ENCODE assay signal across 8 cellular contexts in the genomic region with DNA sequence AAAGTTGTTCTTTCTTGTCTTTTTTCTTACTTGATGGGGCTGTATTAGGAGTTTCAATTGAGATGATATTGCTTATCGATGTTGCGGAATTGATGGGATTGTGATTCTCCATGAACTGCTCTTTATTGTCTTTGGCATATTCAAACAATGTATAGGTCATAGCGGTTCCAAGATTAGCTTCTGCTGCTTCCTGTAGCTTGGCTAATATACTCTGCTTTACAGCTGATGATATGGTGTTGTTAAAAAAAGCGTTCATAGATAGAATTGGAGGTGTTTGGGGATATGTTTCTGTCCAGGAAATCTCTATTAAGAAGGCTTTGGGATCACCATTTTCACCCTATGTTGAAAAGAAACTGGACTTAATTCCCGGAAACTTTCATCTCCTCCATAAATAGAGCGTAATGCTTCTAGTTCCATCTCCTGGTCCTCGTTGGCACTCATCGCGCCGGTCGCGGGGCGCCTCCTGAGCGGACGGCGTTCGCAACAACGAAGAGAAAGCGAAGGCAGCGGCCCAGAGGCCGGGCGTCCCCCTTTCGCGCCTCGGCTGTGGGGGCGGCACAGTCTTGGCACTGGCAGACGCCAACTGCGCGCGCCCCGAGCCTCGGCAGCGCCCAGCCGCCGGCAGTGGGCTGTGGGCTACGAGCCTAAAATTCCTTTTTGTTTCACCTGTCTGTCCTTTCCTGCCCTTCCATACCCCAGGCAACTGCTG.
DNase-seq lines count a peak whose midpoint lies in the region; ATAC-seq, FAIRE-seq and TF ChIP-seq lines count a peak whose summit lies in the region.
"Not testable (repeated sequence)": the region's sequence is repeated elsewhere in the genome, so short reads cannot be mapped to it uniquely, and the experiment has no call there.

No MANE protein-coding gene starts in this region.

- in situ Hi-C loops in GM12878 (cut with MboI) = not testable (repeated sequence)

- RAD21 ChIA-PET in GM12878 (lab: Charles Lee; ENCODE audit: unreplicated experiment) = not testable (repeated sequence)

- intact Hi-C loops in GM12878 (cut with micrococcal nuclease; ENCODE audit: unreplicated experiment); heart right ventricle (cut with DNase I); pancreas (cut with DNase I); upper lobe of right lung (cut with DNase I): not testable (repeated sequence)

- H2AFZ ChIP-seq in GM12878 (ENCODE audit: control insufficient read depth, low read depth, low read length) = not testable (repeated sequence)

- not testable (repeated sequence) for H3K79me2 ChIP-seq in GM12878 (ENCODE audit: control insufficient read depth, insufficient read depth, low read length)

- peak; percentile 88 for ATAC-seq in GM18502 (IDR thresholded peaks at IDR 0.05; ENCODE audit: poor library complexity, unreplicated experiment)
- ATAC-seq in GM21576 (IDR thresholded peaks at IDR 0.05; ENCODE audit: unreplicated experiment) = peak; percentile 79
- ATAC-seq in HG03175 (IDR thresholded peaks at IDR 0.05; ENCODE audit: unreplicated experiment) = peak; percentile 88
- ATAC-seq in T-helper 17 cell = peak; percentile 99
- peak; percentile 98 for ATAC-seq in GM12878
- ATAC-seq in heart right ventricle = peak; percentile 39 to 89 (median 82)
- ATAC-seq in pancreas = peak; percentile 56 to 84 (median 78)
- ATAC-seq in upper lobe of right lung = peak; percentile 85

- not testable (repeated sequence) for H3K27me3 ChIP-seq in GM12878 (replicated peaks in 1 of 2; ENCODE audit: control insufficient read depth in 2 of 2, insufficient read depth in 2 of 2, low read length in 1 of 2); pancreas; upper lobe of right lung
- peaks cover 0 to 14% (median 9%) of the 10 kb centered on the region in 7 donors for H3K27me3 ChIP-seq in heart right ventricle

- not testable (repeated sequence) for H3K9me3 ChIP-seq in T-helper 17 cell (ENCODE audit: control insufficient read depth, low read length, poor library complexity, severe bottlenecking); GM12878 (replicated peaks; ENCODE audit: control insufficient read depth, insufficient read depth, low read length); heart right ventricle; pancreas; upper lobe of right lung

- not testable (repeated sequence) for TF ChIP-seq POLR2A in GM12878 (IDR thresholded peaks at IDR 0.05; ENCODE audit: low read depth, low read length)

- 39% methylated on average over 24 of the region's 36 CpGs for WGBS in GM12878 (ENCODE audit: insufficient coverage, insufficient replicate concordance, low lambda C conversion rate, missing lambda C conversion rate)
- 7 to 8% methylated on average over 28 to 29 of the region's 36 CpGs for WGBS in heart right ventricle, 2 donors
- WGBS in pancreas, 2 donors = 18 to 23% methylated on average over 21 to 29 of the region's 36 CpGs

- DNase-seq in T-helper 17 cell; GM12878 (ENCODE audit: low read depth, low spot score); heart right ventricle; pancreas; upper lobe of right lung: not testable (repeated sequence)

- SMC1A ChIA-PET in GM12878 (lab: Charles Lee; ENCODE audit: uncharacterized antibody, unreplicated experiment) = not testable (repeated sequence)

- not testable (repeated sequence) for H3K36me3 ChIP-seq in GM12878 (ENCODE audit: control insufficient read depth in 2 of 2, insufficient read depth in 2 of 2, low read length in 1 of 2); heart right ventricle; pancreas; upper lobe of right lung

- not testable (repeated sequence) for H4K20me1 ChIP-seq in GM12878 (ENCODE audit: control insufficient read depth, insufficient read depth)

- CTCF ChIA-PET in GM12878 (lab: Yijun Ruan, JAX) = interaction anchor here (0.8 kb wide), 1 partner anchor 113 kb away, joined by 3 read pairs; no protein-coding TSS in a partner anchor

- H3K27ac ChIP-seq in GM12878 (ENCODE audit: control insufficient read depth, insufficient read depth); heart right ventricle; pancreas; upper lobe of right lung: not testable (repeated sequence)

- H3K36me3 Mint-ChIP-seq in T-helper 17 cell (ENCODE audit: low read depth) = not testable (repeated sequence)

- not testable (repeated sequence) for TF ChIP-seq CTCF in GM12878 (IDR thresholded peaks at IDR 0.05 in 2 of 3, conservative IDR thresholded peaks at IDR 0.05 in 1 of 3; ENCODE audit: control insufficient read depth in 2 of 3, extremely low read depth in 1 of 3, insufficient read depth in 1 of 3, low read depth in 3 of 3, low read length in 3 of 3); heart right ventricle (IDR thresholded peaks at IDR 0.05); pancreas (IDR thresholded peaks at IDR 0.05); upper lobe of right lung (IDR thresholded peaks at IDR 0.05)

- H3K4me3 Mint-ChIP-seq in T-helper 17 cell = peak overlapping the region; percentile 89

- not testable (repeated sequence) for TF ChIP-seq EP300 in GM12878 (IDR thresholded peaks at IDR 0.05; ENCODE audit: borderline replicate concordance in 1 of 2, control insufficient read depth in 1 of 2, low read depth in 2 of 2, low read length in 2 of 2)

- not testable (repeated sequence) for H3K9ac ChIP-seq in GM12878 (ENCODE audit: control insufficient read depth, insufficient read depth, low read length)

- peaks cover 34% of the 10 kb centered on the region for H3K27me3 Mint-ChIP-seq in T-helper 17 cell

- H3K4me2 ChIP-seq in GM12878 (ENCODE audit: control insufficient read depth, insufficient read depth) = 0 out of 2 replicates have a peak overlapping the region, but pooled peaks have one; percentile 42

- H3K4me1 Mint-ChIP-seq in T-helper 17 cell = not testable (repeated sequence)

- BruUV-seq in GM12878 (replicated peaks; lab: Mats Ljungman, UMichigan) = not testable (repeated sequence)

- H3K4me1 ChIP-seq in GM12878 (ENCODE audit: control insufficient read depth, insufficient read depth, low read length); heart right ventricle; pancreas; upper lobe of right lung: not testable (repeated sequence)

- not testable (repeated sequence) for TF ChIP-seq RAD21 in GM12878 (IDR thresholded peaks at IDR 0.05; ENCODE audit: insufficient read depth, low read depth, low read length)

- FAIRE-seq in GM12878 (lab: Jason Lieb, UNC); pancreas (lab: Jason Lieb, UNC): not testable (repeated sequence)

- H3K4me3 ChIP-seq in GM12878 = not testable (repeated sequence)
- peak overlapping the region; percentile 14 to 56 (median 46) for H3K4me3 ChIP-seq in heart right ventricle
- peak overlapping the region in 2 of 4 donors; percentile 11 to 35 for H3K4me3 ChIP-seq in pancreas
- H3K4me3 ChIP-seq in upper lobe of right lung = peak overlapping the region; percentile 33

- POLR2A ChIA-PET in GM12878 (lab: Charles Lee) = not testable (repeated sequence)

- H3K27ac Mint-ChIP-seq in T-helper 17 cell = not testable (repeated sequence)
